Comparison of ENCODE assay signal across 2 cellular contexts in genomic region chr12:49069507-49070346, GRCh38.
TF ChIP-seq lines count a peak whose summit lies in the region.

A gene with protein sequence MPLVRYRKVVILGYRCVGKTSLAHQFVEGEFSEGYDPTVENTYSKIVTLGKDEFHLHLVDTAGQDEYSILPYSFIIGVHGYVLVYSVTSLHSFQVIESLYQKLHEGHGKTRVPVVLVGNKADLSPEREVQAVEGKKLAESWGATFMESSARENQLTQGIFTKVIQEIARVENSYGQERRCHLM (minus strand): TSS chr12:49069979. CDS start chr12:49069785, 194 bp downstream.

TF ChIP-seq in A549, 52 proteins besides CTCF, POLR2A, EP300 and RAD21 (continued from another document):
- TF ChIP-seq HOXB13 (CRISPR knock-in tag; IDR thresholded peaks at IDR 0.05; ENCODE audit: low read depth), result no peak
- no peak for TF ChIP-seq MAFK (IDR thresholded peaks at IDR 0.05; ENCODE audit: partially characterized antibody)
- TF ChIP-seq HOXA7 (CRISPR knock-in tag; IDR thresholded peaks at IDR 0.05), result no peak
- peak; percentile 97 for TF ChIP-seq USF2 (IDR thresholded peaks at IDR 0.05)
- no peak for TF ChIP-seq FOXS1 (CRISPR knock-in tag; IDR thresholded peaks at IDR 0.05)
- TF ChIP-seq, protein P1, sequence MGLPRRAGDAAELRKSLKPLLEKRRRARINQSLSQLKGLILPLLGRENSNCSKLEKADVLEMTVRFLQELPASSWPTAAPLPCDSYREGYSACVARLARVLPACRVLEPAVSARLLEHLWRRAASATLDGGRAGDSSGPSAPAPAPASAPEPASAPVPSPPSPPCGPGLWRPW (IDR thresholded peaks at IDR 0.05), result no peak
- TF ChIP-seq NFE2L2 (conservative IDR thresholded peaks at IDR 0.05; ENCODE audit: low read length), result no peak
- TF ChIP-seq HDAC2 (IDR thresholded peaks at IDR 0.05), result no peak
- TF ChIP-seq ESRRA (IDR thresholded peaks at IDR 0.05; ENCODE audit: borderline replicate concordance, low read length), result no peak
- no peak for TF ChIP-seq ZSCAN20 (CRISPR knock-in tag; IDR thresholded peaks at IDR 0.05)
- peak; percentile 38; the same call in 1 of the 2 replicates for TF ChIP-seq RFX5 (IDR thresholded peaks at IDR 0.05)
- TF ChIP-seq CBX2 (IDR thresholded peaks at IDR 0.05; ENCODE audit: borderline replicate concordance, low read depth), result no peak
- no peak for TF ChIP-seq RCOR1 (IDR thresholded peaks at IDR 0.05; ENCODE audit: low read depth, low read length)
- TF ChIP-seq JUN (IDR thresholded peaks at IDR 0.05), result 0 out of 5 replicates have a peak, but pooled peaks of 1 of the 2 experiments have one; percentile 23
- TF ChIP-seq PHF8 (IDR thresholded peaks at IDR 0.05; ENCODE audit: borderline replicate concordance, low read depth), result peak; percentile 58; the same call in 1 of the 2 replicates
- TF ChIP-seq, protein P2, sequence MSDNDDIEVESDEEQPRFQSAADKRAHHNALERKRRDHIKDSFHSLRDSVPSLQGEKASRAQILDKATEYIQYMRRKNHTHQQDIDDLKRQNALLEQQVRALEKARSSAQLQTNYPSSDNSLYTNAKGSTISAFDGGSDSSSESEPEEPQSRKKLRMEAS (IDR thresholded peaks at IDR 0.05), result peak; percentile 83
- TF ChIP-seq HOXB5 (CRISPR knock-in tag; IDR thresholded peaks at IDR 0.05), result no peak
- TF ChIP-seq, protein P3, sequence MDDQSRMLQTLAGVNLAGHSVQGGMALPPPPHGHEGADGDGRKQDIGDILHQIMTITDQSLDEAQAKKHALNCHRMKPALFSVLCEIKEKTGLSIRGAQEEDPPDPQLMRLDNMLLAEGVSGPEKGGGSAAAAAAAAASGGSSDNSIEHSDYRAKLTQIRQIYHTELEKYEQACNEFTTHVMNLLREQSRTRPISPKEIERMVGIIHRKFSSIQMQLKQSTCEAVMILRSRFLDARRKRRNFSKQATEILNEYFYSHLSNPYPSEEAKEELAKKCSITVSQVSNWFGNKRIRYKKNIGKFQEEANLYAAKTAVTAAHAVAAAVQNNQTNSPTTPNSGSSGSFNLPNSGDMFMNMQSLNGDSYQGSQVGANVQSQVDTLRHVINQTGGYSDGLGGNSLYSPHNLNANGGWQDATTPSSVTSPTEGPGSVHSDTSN (IDR thresholded peaks at IDR 0.05), result no peak
- no peak for TF ChIP-seq FOSB (CRISPR knock-in tag; IDR thresholded peaks at IDR 0.05)
- TF ChIP-seq KDM5A (IDR thresholded peaks at IDR 0.05), result peak; percentile 45; the same call in 1 of the 2 replicates
- TF ChIP-seq, protein P4, sequence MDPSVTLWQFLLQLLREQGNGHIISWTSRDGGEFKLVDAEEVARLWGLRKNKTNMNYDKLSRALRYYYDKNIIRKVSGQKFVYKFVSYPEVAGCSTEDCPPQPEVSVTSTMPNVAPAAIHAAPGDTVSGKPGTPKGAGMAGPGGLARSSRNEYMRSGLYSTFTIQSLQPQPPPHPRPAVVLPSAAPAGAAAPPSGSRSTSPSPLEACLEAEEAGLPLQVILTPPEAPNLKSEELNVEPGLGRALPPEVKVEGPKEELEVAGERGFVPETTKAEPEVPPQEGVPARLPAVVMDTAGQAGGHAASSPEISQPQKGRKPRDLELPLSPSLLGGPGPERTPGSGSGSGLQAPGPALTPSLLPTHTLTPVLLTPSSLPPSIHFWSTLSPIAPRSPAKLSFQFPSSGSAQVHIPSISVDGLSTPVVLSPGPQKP (IDR thresholded peaks at IDR 0.05; ENCODE audit: low read depth, low read length), result no peak
- TF ChIP-seq, protein P5, sequence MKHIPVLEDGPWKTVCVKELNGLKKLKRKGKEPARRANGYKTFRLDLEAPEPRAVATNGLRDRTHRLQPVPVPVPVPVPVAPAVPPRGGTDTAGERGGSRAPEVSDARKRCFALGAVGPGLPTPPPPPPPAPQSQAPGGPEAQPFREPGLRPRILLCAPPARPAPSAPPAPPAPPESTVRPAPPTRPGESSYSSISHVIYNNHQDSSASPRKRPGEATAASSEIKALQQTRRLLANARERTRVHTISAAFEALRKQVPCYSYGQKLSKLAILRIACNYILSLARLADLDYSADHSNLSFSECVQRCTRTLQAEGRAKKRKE (CRISPR knock-in tag; IDR thresholded peaks at IDR 0.05; ENCODE audit: low read depth), result no peak
- TF ChIP-seq SREBF2 (IDR thresholded peaks at IDR 0.05), result no peak
- TF ChIP-seq ZFP36 (IDR thresholded peaks at IDR 0.05; ENCODE audit: borderline replicate concordance, partially characterized antibody), result no peak
- TF ChIP-seq ZC3H11A (IDR thresholded peaks at IDR 0.05), result no peak
- TF ChIP-seq CBX8 (IDR thresholded peaks at IDR 0.05), result no peak
- TF ChIP-seq MYC (IDR thresholded peaks at IDR 0.05; ENCODE audit: borderline replicate concordance, low read length), result peak; percentile 47; the same call in 1 of the 2 replicates
- no peak for TF ChIP-seq RNF2 (IDR thresholded peaks at IDR 0.05; ENCODE audit: borderline replicate concordance, low read depth)
- TF ChIP-seq TP53 (CRISPR knock-in tag; IDR thresholded peaks at IDR 0.05), result no peak
- no peak for TF ChIP-seq POLR2AphosphoS2 (conservative IDR thresholded peaks at IDR 0.05; ENCODE audit: low read length)
- TF ChIP-seq MAZ (IDR thresholded peaks at IDR 0.05; ENCODE audit: borderline replicate concordance, low read depth, low read length), result no peak

TF ChIP-seq in K562, 482 proteins besides CTCF, POLR2A, EP300 and RAD21 (continued from another document and continues in another):
- TF ChIP-seq RREB1 (CRISPR knock-in tag; IDR thresholded peaks at IDR 0.05) (peak; percentile 49; the same call in 1 of the 2 replicates), GTF2E2 (tag; IDR thresholded peaks at IDR 0.05) (no peak), BCOR (IDR thresholded peaks at IDR 0.05) (peak; percentile 66; the same call in 1 of the 2 replicates), FOXM1 (IDR thresholded peaks at IDR 0.05; ENCODE audit: low read depth) (peak; percentile 83), FOXM1 (CRISPR knock-in tag; IDR thresholded peaks at IDR 0.05; ENCODE audit: low read depth) (no peak), CBX3 (IDR thresholded peaks at IDR 0.05; ENCODE audit: borderline replicate concordance in 1 of 2, low read length in 2 of 2) (no peak), ETV5 (CRISPR knock-in tag; IDR thresholded peaks at IDR 0.05; ENCODE audit: low read depth) (peak; percentile 56), YY1 (IDR thresholded peaks at IDR 0.05; ENCODE audit: borderline replicate concordance in 1 of 3, control insufficient read depth in 1 of 3, extremely low read depth in 1 of 3, insufficient read depth in 3 of 3, insufficient read length in 1 of 3, insufficient replicate concordance in 2 of 3, low read depth in 1 of 3, low read length in 2 of 3) (peak in 1 of 3 experiments; percentile 17), RB1 (IDR thresholded peaks at IDR 0.05; ENCODE audit: low read depth) (peak; percentile 83; the same call in 1 of the 2 replicates), CCNT2 (IDR thresholded peaks at IDR 0.05; ENCODE audit: borderline replicate concordance, extremely low read depth, insufficient read length, low read depth, low read length) (peak; percentile 84), NONO (IDR thresholded peaks at IDR 0.05; ENCODE audit: low read depth in 2 of 2, low read length in 1 of 2) (0 out of 4 replicates have a peak, but pooled peaks of 1 of the 2 experiments have one; percentile 33), NR3C1 (CRISPR knock-in tag; IDR thresholded peaks at IDR 0.05) (no peak), NCOR1 (IDR thresholded peaks at IDR 0.05) (no peak), ZKSCAN8 (CRISPR knock-in tag; IDR thresholded peaks at IDR 0.05) (no peak), MXD1 (CRISPR knock-in tag; IDR thresholded peaks at IDR 0.05; ENCODE audit: borderline replicate concordance, poor library complexity, severe bottlenecking) (peak; percentile 20)
- TF ChIP-seq, protein P6, sequence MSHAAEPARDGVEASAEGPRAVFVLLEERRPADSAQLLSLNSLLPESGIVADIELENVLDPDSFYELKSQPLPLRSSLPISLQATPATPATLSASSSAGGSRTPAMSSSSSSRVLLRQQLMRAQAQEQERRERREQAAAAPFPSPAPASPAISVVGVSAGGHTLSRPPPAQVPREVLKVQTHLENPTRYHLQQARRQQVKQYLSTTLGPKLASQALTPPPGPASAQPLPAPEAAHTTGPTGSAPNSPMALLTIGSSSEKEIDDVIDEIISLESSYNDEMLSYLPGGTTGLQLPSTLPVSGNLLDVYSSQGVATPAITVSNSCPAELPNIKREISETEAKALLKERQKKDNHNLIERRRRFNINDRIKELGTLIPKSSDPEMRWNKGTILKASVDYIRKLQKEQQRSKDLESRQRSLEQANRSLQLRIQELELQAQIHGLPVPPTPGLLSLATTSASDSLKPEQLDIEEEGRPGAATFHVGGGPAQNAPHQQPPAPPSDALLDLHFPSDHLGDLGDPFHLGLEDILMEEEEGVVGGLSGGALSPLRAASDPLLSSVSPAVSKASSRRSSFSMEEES (CRISPR knock-in tag; IDR thresholded peaks at IDR 0.05), result peak; percentile 96
